2 cellular contexts compared by ENCODE assay signal in the genomic region with DNA sequence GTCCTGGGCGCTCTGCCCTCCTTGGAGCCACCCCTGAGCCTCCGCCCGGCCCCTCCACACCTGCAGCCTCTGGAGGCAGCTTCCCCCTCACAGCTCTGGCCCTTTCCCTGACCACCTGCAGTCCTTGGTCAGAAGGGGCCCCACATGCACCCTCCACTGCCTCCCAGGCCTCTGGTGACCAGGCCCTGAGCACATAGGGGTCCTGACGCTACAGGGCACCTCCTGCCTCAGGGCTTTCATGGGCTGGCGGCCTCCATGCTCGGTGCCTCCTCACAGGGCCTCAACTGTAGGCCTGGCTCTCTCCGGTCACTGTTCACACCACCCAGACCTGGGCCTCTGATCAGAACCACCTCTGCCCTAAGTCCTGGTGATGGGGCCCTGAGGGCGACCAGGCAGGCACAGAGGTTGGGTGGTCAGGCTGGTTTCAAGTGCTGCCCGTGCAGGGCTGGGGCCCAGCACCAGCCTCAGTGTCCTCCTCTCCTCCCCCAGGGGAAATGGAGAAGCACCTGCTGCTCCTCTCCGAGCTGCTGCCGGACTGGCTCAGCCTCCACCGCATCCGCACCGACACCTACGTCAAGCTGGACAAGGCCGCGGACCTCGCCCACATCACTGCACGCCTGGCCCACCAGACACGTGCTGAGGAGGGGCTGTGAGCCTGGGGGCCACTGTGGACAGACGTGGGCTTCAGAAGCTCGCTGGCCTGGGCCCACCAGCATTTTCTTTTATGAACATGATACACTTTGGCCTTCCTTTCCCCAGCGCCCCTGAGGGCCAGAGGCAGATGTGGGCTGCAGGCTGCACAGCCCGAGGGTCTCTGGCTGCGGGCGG.
TF ChIP-seq lines count a peak whose summit lies in the region.

No MANE protein-coding gene starts in this region.

TF ChIP-seq in WTC11, 78 proteins besides CTCF, POLR2A, EP300 and RAD21 (continued from another document and continues in another):
- TF ChIP-seq ZNF219 (CRISPR knock-in tag; IDR thresholded peaks at IDR 0.05; ENCODE audit: borderline replicate concordance) (no peak), CREM (CRISPR knock-in tag; IDR thresholded peaks at IDR 0.05) (peak; percentile 56; the same call in 1 of the 2 replicates), MYBL2 (CRISPR knock-in tag; IDR thresholded peaks at IDR 0.05) (0 out of 2 replicates have a peak, but pooled peaks have one; percentile 21), TCF7 (CRISPR knock-in tag; IDR thresholded peaks at IDR 0.05; ENCODE audit: low read depth) (0 out of 2 replicates have a peak, but pooled peaks have one; percentile 32), ELF4 (CRISPR knock-in tag; IDR thresholded peaks at IDR 0.05; ENCODE audit: low read depth) (no peak), PRRX2 (CRISPR knock-in tag; IDR thresholded peaks at IDR 0.05) (peak; percentile 32; the same call in 1 of the 2 replicates), ATF1 (CRISPR knock-in tag; IDR thresholded peaks at IDR 0.05) (0 out of 2 replicates have a peak, but pooled peaks have one; percentile 36), ZNF396 (CRISPR knock-in tag; IDR thresholded peaks at IDR 0.05; ENCODE audit: borderline replicate concordance) (no peak), TEAD1 (CRISPR knock-in tag; IDR thresholded peaks at IDR 0.05) (peak; percentile 48; the same call in 1 of the 2 replicates), KAT7 (CRISPR knock-in tag; IDR thresholded peaks at IDR 0.05; ENCODE audit: borderline replicate concordance) (no peak), FOXP1 (CRISPR knock-in tag; IDR thresholded peaks at IDR 0.05; ENCODE audit: borderline replicate concordance) (0 out of 2 replicates have a peak, but pooled peaks have one; percentile 41), NFYB (CRISPR knock-in tag; conservative IDR thresholded peaks at IDR 0.05; ENCODE audit: low read depth) (no peak), RELA (CRISPR knock-in tag; IDR thresholded peaks at IDR 0.05; ENCODE audit: borderline replicate concordance) (peak; percentile 57; the same call in 1 of the 2 replicates)
- TF ChIP-seq, protein P1, sequence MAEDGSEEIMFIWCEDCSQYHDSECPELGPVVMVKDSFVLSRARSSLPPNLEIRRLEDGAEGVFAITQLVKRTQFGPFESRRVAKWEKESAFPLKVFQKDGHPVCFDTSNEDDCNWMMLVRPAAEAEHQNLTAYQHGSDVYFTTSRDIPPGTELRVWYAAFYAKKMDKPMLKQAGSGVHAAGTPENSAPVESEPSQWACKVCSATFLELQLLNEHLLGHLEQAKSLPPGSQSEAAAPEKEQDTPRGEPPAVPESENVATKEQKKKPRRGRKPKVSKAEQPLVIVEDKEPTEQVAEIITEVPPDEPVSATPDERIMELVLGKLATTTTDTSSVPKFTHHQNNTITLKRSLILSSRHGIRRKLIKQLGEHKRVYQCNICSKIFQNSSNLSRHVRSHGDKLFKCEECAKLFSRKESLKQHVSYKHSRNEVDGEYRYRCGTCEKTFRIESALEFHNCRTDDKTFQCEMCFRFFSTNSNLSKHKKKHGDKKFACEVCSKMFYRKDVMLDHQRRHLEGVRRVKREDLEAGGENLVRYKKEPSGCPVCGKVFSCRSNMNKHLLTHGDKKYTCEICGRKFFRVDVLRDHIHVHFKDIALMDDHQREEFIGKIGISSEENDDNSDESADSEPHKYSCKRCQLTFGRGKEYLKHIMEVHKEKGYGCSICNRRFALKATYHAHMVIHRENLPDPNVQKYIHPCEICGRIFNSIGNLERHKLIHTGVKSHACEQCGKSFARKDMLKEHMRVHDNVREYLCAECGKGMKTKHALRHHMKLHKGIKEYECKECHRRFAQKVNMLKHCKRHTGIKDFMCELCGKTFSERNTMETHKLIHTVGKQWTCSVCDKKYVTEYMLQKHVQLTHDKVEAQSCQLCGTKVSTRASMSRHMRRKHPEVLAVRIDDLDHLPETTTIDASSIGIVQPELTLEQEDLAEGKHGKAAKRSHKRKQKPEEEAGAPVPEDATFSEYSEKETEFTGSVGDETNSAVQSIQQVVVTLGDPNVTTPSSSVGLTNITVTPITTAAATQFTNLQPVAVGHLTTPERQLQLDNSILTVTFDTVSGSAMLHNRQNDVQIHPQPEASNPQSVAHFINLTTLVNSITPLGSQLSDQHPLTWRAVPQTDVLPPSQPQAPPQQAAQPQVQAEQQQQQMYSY (CRISPR knock-in tag; IDR thresholded peaks at IDR 0.05): no peak
- TF ChIP-seq, protein P2, sequence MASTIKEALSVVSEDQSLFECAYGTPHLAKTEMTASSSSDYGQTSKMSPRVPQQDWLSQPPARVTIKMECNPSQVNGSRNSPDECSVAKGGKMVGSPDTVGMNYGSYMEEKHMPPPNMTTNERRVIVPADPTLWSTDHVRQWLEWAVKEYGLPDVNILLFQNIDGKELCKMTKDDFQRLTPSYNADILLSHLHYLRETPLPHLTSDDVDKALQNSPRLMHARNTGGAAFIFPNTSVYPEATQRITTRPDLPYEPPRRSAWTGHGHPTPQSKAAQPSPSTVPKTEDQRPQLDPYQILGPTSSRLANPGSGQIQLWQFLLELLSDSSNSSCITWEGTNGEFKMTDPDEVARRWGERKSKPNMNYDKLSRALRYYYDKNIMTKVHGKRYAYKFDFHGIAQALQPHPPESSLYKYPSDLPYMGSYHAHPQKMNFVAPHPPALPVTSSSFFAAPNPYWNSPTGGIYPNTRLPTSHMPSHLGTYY (CRISPR knock-in tag; IDR thresholded peaks at IDR 0.05): no peak
- TF ChIP-seq, protein P3, sequence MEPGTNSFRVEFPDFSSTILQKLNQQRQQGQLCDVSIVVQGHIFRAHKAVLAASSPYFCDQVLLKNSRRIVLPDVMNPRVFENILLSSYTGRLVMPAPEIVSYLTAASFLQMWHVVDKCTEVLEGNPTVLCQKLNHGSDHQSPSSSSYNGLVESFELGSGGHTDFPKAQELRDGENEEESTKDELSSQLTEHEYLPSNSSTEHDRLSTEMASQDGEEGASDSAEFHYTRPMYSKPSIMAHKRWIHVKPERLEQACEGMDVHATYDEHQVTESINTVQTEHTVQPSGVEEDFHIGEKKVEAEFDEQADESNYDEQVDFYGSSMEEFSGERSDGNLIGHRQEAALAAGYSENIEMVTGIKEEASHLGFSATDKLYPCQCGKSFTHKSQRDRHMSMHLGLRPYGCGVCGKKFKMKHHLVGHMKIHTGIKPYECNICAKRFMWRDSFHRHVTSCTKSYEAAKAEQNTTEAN (CRISPR knock-in tag; IDR thresholded peaks at IDR 0.05): no peak
- TF ChIP-seq, protein P4, sequence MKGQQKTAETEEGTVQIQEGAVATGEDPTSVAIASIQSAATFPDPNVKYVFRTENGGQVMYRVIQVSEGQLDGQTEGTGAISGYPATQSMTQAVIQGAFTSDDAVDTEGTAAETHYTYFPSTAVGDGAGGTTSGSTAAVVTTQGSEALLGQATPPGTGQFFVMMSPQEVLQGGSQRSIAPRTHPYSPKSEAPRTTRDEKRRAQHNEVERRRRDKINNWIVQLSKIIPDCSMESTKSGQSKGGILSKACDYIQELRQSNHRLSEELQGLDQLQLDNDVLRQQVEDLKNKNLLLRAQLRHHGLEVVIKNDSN (CRISPR knock-in tag; IDR thresholded peaks at IDR 0.05): no peak

TF ChIP-seq in HepG2, 621 proteins besides CTCF, POLR2A, EP300 and RAD21 (continued from another document and continues in another):
- TF ChIP-seq, protein P5, sequence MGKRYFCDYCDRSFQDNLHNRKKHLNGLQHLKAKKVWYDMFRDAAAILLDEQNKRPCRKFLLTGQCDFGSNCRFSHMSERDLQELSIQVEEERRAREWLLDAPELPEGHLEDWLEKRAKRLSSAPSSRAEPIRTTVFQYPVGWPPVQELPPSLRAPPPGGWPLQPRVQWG (CRISPR knock-in tag; IDR thresholded peaks at IDR 0.05; ENCODE audit: borderline replicate concordance, low read depth): no peak
- no peak for TF ChIP-seq NKX3-1 (CRISPR knock-in tag; IDR thresholded peaks at IDR 0.05)
- TF ChIP-seq, protein P6, sequence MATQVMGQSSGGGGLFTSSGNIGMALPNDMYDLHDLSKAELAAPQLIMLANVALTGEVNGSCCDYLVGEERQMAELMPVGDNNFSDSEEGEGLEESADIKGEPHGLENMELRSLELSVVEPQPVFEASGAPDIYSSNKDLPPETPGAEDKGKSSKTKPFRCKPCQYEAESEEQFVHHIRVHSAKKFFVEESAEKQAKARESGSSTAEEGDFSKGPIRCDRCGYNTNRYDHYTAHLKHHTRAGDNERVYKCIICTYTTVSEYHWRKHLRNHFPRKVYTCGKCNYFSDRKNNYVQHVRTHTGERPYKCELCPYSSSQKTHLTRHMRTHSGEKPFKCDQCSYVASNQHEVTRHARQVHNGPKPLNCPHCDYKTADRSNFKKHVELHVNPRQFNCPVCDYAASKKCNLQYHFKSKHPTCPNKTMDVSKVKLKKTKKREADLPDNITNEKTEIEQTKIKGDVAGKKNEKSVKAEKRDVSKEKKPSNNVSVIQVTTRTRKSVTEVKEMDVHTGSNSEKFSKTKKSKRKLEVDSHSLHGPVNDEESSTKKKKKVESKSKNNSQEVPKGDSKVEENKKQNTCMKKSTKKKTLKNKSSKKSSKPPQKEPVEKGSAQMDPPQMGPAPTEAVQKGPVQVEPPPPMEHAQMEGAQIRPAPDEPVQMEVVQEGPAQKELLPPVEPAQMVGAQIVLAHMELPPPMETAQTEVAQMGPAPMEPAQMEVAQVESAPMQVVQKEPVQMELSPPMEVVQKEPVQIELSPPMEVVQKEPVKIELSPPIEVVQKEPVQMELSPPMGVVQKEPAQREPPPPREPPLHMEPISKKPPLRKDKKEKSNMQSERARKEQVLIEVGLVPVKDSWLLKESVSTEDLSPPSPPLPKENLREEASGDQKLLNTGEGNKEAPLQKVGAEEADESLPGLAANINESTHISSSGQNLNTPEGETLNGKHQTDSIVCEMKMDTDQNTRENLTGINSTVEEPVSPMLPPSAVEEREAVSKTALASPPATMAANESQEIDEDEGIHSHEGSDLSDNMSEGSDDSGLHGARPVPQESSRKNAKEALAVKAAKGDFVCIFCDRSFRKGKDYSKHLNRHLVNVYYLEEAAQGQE (IDR thresholded peaks at IDR 0.05; ENCODE audit: borderline replicate concordance in 1 of 2, low read depth in 1 of 2, low read length in 2 of 2): no peak
- no peak for TF ChIP-seq ZNF282 (IDR thresholded peaks at IDR 0.05; ENCODE audit: partially characterized antibody)
- TF ChIP-seq, protein P7, sequence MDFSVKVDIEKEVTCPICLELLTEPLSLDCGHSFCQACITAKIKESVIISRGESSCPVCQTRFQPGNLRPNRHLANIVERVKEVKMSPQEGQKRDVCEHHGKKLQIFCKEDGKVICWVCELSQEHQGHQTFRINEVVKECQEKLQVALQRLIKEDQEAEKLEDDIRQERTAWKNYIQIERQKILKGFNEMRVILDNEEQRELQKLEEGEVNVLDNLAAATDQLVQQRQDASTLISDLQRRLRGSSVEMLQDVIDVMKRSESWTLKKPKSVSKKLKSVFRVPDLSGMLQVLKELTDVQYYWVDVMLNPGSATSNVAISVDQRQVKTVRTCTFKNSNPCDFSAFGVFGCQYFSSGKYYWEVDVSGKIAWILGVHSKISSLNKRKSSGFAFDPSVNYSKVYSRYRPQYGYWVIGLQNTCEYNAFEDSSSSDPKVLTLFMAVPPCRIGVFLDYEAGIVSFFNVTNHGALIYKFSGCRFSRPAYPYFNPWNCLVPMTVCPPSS (IDR thresholded peaks at IDR 0.05): no peak
- no peak for TF ChIP-seq EEA1 (CRISPR knock-in tag; IDR thresholded peaks at IDR 0.05; ENCODE audit: borderline replicate concordance)
- TF ChIP-seq LCORL (IDR thresholded peaks at IDR 0.05): no peak
- no peak for TF ChIP-seq LCORL (CRISPR knock-in tag; IDR thresholded peaks at IDR 0.05)
- no peak for TF ChIP-seq KDM1A (CRISPR knock-in tag; IDR thresholded peaks at IDR 0.05)
- no peak for TF ChIP-seq SALL1 (CRISPR knock-in tag; IDR thresholded peaks at IDR 0.05)
- TF ChIP-seq, protein P8, sequence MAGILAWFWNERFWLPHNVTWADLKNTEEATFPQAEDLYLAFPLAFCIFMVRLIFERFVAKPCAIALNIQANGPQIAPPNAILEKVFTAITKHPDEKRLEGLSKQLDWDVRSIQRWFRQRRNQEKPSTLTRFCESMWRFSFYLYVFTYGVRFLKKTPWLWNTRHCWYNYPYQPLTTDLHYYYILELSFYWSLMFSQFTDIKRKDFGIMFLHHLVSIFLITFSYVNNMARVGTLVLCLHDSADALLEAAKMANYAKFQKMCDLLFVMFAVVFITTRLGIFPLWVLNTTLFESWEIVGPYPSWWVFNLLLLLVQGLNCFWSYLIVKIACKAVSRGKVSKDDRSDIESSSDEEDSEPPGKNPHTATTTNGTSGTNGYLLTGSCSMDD (CRISPR knock-in tag; IDR thresholded peaks at IDR 0.05): no peak
- TF ChIP-seq ZNF382 (CRISPR knock-in tag; IDR thresholded peaks at IDR 0.05; ENCODE audit: borderline replicate concordance): no peak
- TF ChIP-seq, protein P9, sequence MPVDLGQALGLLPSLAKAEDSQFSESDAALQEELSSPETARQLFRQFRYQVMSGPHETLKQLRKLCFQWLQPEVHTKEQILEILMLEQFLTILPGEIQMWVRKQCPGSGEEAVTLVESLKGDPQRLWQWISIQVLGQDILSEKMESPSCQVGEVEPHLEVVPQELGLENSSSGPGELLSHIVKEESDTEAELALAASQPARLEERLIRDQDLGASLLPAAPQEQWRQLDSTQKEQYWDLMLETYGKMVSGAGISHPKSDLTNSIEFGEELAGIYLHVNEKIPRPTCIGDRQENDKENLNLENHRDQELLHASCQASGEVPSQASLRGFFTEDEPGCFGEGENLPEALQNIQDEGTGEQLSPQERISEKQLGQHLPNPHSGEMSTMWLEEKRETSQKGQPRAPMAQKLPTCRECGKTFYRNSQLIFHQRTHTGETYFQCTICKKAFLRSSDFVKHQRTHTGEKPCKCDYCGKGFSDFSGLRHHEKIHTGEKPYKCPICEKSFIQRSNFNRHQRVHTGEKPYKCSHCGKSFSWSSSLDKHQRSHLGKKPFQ (CRISPR knock-in tag; IDR thresholded peaks at IDR 0.05; ENCODE audit: insufficient replicate concordance): no peak
- TF ChIP-seq ZNF441 (CRISPR knock-in tag; IDR thresholded peaks at IDR 0.05; ENCODE audit: borderline replicate concordance): no peak
- TF ChIP-seq ZNF629 (CRISPR knock-in tag; conservative IDR thresholded peaks at IDR 0.05): no peak
- no peak for TF ChIP-seq ZNF547 (CRISPR knock-in tag; IDR thresholded peaks at IDR 0.05)
- no peak for TF ChIP-seq ATRX (CRISPR knock-in tag; IDR thresholded peaks at IDR 0.05; ENCODE audit: borderline replicate concordance)
- TF ChIP-seq ZFP37 (CRISPR knock-in tag; IDR thresholded peaks at IDR 0.05; ENCODE audit: borderline replicate concordance): no peak
- TF ChIP-seq ZNF747 (CRISPR knock-in tag; IDR thresholded peaks at IDR 0.05; ENCODE audit: borderline replicate concordance): no peak
- TF ChIP-seq MZF1 (CRISPR knock-in tag; IDR thresholded peaks at IDR 0.05; ENCODE audit: borderline replicate concordance): no peak
- TF ChIP-seq NFYC (CRISPR knock-in tag; IDR thresholded peaks at IDR 0.05): no peak
